ENCODE assay signal across 1 cellular context in genomic region chr19:29636553-29637325, GRCh38.
A peak's percentile ranks its signal among the peaks of the same experiment; 100 is the strongest.
TF ChIP-seq lines count a peak whose summit lies in the region.

No MANE protein-coding gene starts in this region.

TF ChIP-seq in HEK293, 187 proteins besides CTCF, POLR2A, EP300 and RAD21 (continued from another document):
- TF ChIP-seq ZNF449 (tag by site-specific recombination; IDR thresholded peaks at IDR 0.05) (no peak), ZNF362 (tag by site-specific recombination; IDR thresholded peaks at IDR 0.05) (0 out of 2 replicates have a peak, but pooled peaks have one; percentile 9), ZNF341 (tag by site-specific recombination; IDR thresholded peaks at IDR 0.05; ENCODE audit: low read depth) (peak; percentile 33; the same call in 1 of the 2 replicates), SETDB1 (IDR thresholded peaks at IDR 0.05; ENCODE audit: insufficient read length, low read length) (no peak), ZNF600 (tag by site-specific recombination; IDR thresholded peaks at IDR 0.05) (no peak), ZSCAN16 (tag by site-specific recombination; IDR thresholded peaks at IDR 0.05) (no peak), ZNF433 (tag by site-specific recombination; IDR thresholded peaks at IDR 0.05; ENCODE audit: low read depth) (no peak), KLF1 (tag by site-specific recombination; IDR thresholded peaks at IDR 0.05) (no peak), GLIS2 (tag by site-specific recombination; IDR thresholded peaks at IDR 0.05) (no peak), ZBTB8A (tag by site-specific recombination; IDR thresholded peaks at IDR 0.05) (0 out of 2 replicates have a peak, but pooled peaks have one; percentile 22), ZNF488 (tag by site-specific recombination; IDR thresholded peaks at IDR 0.05) (no peak), ZNF658 (tag by site-specific recombination; IDR thresholded peaks at IDR 0.05) (no peak)
